In genomic region chr16:1147027-1147426, GRCh38 we compare ENCODE assay signal across 11 cellular contexts. TPM values are rescaled to one million over a fixed set of nuclear protein-coding genes. Genes with fewer than 3 reads are reported as not detected.
"Had no signal": no experiment of that assay in that cellular context is flagged by ENCODE, and none has a peak within 500 bp of the region (broad histone marks: within the 10 kb centered on the region; RNA-seq: fewer than 3 reads in every experiment).

No MANE protein-coding gene starts in this region.

- H3K9ac ChIP-seq: KMS-11 had no signal

- H2AFZ ChIP-seq: GM23338 had no signal

- DNase-seq: H9, HCEC 1CT, HFFc6, IMR-90, KBM-7 had no signal

- H3K9me3 Mint-ChIP-seq: HFFc6 had no signal

- H3K4me3 ChIP-seq: GM23338 had no signal

- FAIRE-seq: H1, H54 had no signal

- H3K27ac Mint-ChIP-seq: GM23338, H9, HFFc6 had no signal

- H3K4me2 ChIP-seq: GM23338, KMS-11 had no signal

- H3K4me3 Mint-ChIP-seq: GM23338, H9, HFFc6 had no signal

- H3K27ac ChIP-seq: HL-60, KMS-11 had no signal

RNA-seq across cellular contexts. Expression of gene CACNA1H, which starts 5.9 kb away (rescaled TPM):
- total RNA-seq: HT1080 had no signal

RNA-seq across cellular contexts. Expression of gene C1QTNF8, which starts 51.0 kb away (rescaled TPM):
- total RNA-seq: GM23338, H1, H9, HFFc6, HT1080, IMR-90 had no signal
- polyA plus RNA-seq: GM23338, H1, IMR-90 had no signal
